9 cellular contexts compared by ENCODE assay signal in the genomic region with DNA sequence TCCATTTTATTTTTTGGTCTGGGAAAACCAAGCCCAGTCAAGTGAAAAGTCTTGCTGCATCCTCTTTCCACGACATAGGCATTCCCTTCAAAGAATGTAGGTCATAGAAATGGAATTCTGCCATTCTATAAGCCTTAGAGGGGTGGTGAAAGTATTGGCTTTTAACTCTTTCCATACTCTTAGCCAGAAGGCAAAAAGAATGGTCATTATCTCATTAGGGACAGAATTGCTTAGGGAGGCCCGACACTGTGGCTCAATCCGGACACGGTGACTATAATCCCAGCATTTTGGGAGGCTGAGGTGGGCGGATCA. TPM values are rescaled to one million over a fixed set of nuclear protein-coding genes. Genes with fewer than 3 reads are reported as not detected.
A peak's percentile ranks its signal among the peaks of the same experiment; 100 is the strongest.
DNase-seq lines count a peak whose midpoint lies in the region; ATAC-seq and TF ChIP-seq lines count a peak whose summit lies in the region.
"Had no signal": no experiment of that assay in that cellular context is flagged by ENCODE, and none has a peak within 500 bp of the region (broad histone marks: within the 10 kb centered on the region; RNA-seq: fewer than 3 reads in every experiment).

No MANE protein-coding gene starts in this region.

- DNase-seq in activated T-cell treated with anti-CD3 and anti-CD28 coated beads, Interleukin-2, amount 50 U/mL, for 72 hours = no peak
- DNase-seq in activated T-cell treated with anti-CD3 and anti-CD28 coated beads for 4 hours (no peak), adipocyte (ENCODE audit: low read depth) (peak; percentile 60), lower lobe of right lung (no peak), transverse colon (no peak), NCI-H774 (lab: John Stamatoyannopoulos, UW) (no peak), MV-4-11 (lab: John Stamatoyannopoulos, UW) (no peak)
- DNase-seq: GDM1 had no signal

- H3K4me3 Mint-ChIP-seq in activated T-cell treated with anti-CD3 and anti-CD28 coated beads, Interleukin-2, amount 50 U/mL, for 72 hours = peak overlapping the region; percentile 78 to 90

- H3K4me1 Mint-ChIP-seq in activated T-cell treated with anti-CD3 and anti-CD28 coated beads, Interleukin-2, amount 50 U/mL, for 72 hours (ENCODE audit: low read depth) = peaks cover 50% of the 10 kb centered on the region

- peak overlapping the region; percentile 84 for H3K9ac ChIP-seq in adipocyte (ENCODE audit: low read length)

- H3K9me3 ChIP-seq in adipocyte (ENCODE audit: control insufficient read depth, low read length) (no peaks in the 10 kb centered on the region), lower lobe of right lung (no peaks in the 10 kb centered on the region), transverse colon (no peaks in the 10 kb centered on the region)

- no peaks in the 10 kb centered on the region for H3K27me3 Mint-ChIP-seq in activated T-cell treated with anti-CD3 and anti-CD28 coated beads, Interleukin-2, amount 50 U/mL, for 72 hours (ENCODE audit: low read depth)

- intact Hi-C loops in lower lobe of right lung (cut with DNase I) (no loop called here), transverse colon (cut with DNase I; ENCODE audit: low total_unique reads) (loop anchor here (5.0 to 10.0 kb wide), 2 partner anchors 51 to 52 kb away; a partner anchor contains a TSS)

- no peak for TF ChIP-seq EP300 in transverse colon (IDR thresholded peaks at IDR 0.05; ENCODE audit: low read depth)

- H3K4me1 ChIP-seq in adipocyte (ENCODE audit: control insufficient read depth, insufficient read depth, low read length) (peaks cover 50% of the 10 kb centered on the region), lower lobe of right lung (peaks cover 51% of the 10 kb centered on the region), transverse colon (peaks cover 49 to 68% (median 58%) of the 10 kb centered on the region in 4 donors)

- WGBS in transverse colon (ENCODE audit: low coverage in 1 of 2), 2 donors = 0 to 65% methylated on average over 1 to 5 of the region's 5 CpGs

- H3K27ac Mint-ChIP-seq in activated T-cell treated with anti-CD3 and anti-CD28 coated beads, Interleukin-2, amount 50 U/mL, for 72 hours = no peak overlapping the region

- H3K9me3 Mint-ChIP-seq in activated T-cell treated with anti-CD3 and anti-CD28 coated beads, Interleukin-2, amount 50 U/mL, for 72 hours = no peaks in the 10 kb centered on the region

- no peak for TF ChIP-seq CTCF in lower lobe of right lung (IDR thresholded peaks at IDR 0.05)
- TF ChIP-seq CTCF in transverse colon (IDR thresholded peaks at IDR 0.05) = no peak

- H3K36me3 Mint-ChIP-seq in activated T-cell treated with anti-CD3 and anti-CD28 coated beads, Interleukin-2, amount 50 U/mL, for 72 hours (ENCODE audit: insufficient read depth in 2 of 2) = no peaks in the 10 kb centered on the region

- peak overlapping the region; percentile 79 for H3K4me3 ChIP-seq in adipocyte (ENCODE audit: low read length)
- H3K4me3 ChIP-seq in lower lobe of right lung = peak overlapping the region; percentile 61
- H3K4me3 ChIP-seq in transverse colon = peak overlapping the region in 2 of 4 donors; percentile 35 to 55

- no peak for TF ChIP-seq POLR2A in transverse colon (IDR thresholded peaks at IDR 0.05)

- no peak for ATAC-seq in activated T-cell treated with anti-CD3 and anti-CD28 coated beads, Interleukin-2, amount 50 U/mL, for 72 hours (replicated peaks in 1 of 2)
- ATAC-seq in lower lobe of right lung (no peak), GM18870 (IDR thresholded peaks at IDR 0.05; ENCODE audit: unreplicated experiment) (no peak)

- H3K27me3 ChIP-seq in adipocyte (replicated peaks; ENCODE audit: control insufficient read depth, insufficient read depth, low read length) (no peaks in the 10 kb centered on the region), lower lobe of right lung (ENCODE audit: low read depth) (no peaks in the 10 kb centered on the region), transverse colon (no peaks in the 10 kb centered on the region)

- H3K27ac ChIP-seq in lower lobe of right lung (peak overlapping the region; percentile 90), transverse colon (peak overlapping the region; percentile 93 to 99 (median 96))

- in situ Hi-C loops in transverse colon (cut with MboI; ENCODE audit: low pct_ligation_motif_present in 1 of 4, low pct_unique_long_range_greater_than_20kb in 1 of 4, low sequenced_read_pairs in 3 of 4) = loop anchor here in 1 of 4 donors (10.0 kb wide), 2 partner anchors 49 to 51 kb away; a partner anchor contains a TSS

- H3K36me3 ChIP-seq in adipocyte (ENCODE audit: control insufficient read depth, insufficient read depth, low read length, severe bottlenecking) = no peaks in the 10 kb centered on the region
- no peaks in the 10 kb centered on the region for H3K36me3 ChIP-seq in lower lobe of right lung
- H3K36me3 ChIP-seq in transverse colon = no peaks in the 10 kb centered on the region

RNA-seq across cellular contexts. Expression of a gene that starts 7.9 kb away (rescaled TPM):
- total RNA-seq in activated T-cell treated with anti-CD3 and anti-CD28 coated beads, Interleukin-2, amount 50 U/mL, for 72 hours = 100 to 1,000 TPM; 115 to 121 TPM
- total RNA-seq in lower lobe of right lung (97.7 TPM), transverse colon (100 to 1,000 TPM in 2 of 4 donors, 10 to 100 TPM in 2; 73.9 to 258 (median 90.6) TPM)

RNA-seq across cellular contexts. Expression of a gene that starts 13.5 kb away (rescaled TPM):
- 1 to 10 TPM; 4.5 to 6.3 TPM for total RNA-seq in activated T-cell treated with anti-CD3 and anti-CD28 coated beads, Interleukin-2, amount 50 U/mL, for 72 hours
- 20.1 TPM for total RNA-seq in lower lobe of right lung
- total RNA-seq in transverse colon = 10 to 100 TPM in 1 of 4 donors, 1 to 10 TPM in 3; 4.8 to 18.0 (median 7.3) TPM

RNA-seq across cellular contexts. Expression of a gene that starts 26.4 kb away (rescaled TPM):
- 100 to 1,000 TPM; 106 to 144 TPM for total RNA-seq in activated T-cell treated with anti-CD3 and anti-CD28 coated beads, Interleukin-2, amount 50 U/mL, for 72 hours
- total RNA-seq in lower lobe of right lung = 101 TPM
- total RNA-seq in transverse colon = 10 to 100 TPM; 41.8 to 65.1 (median 51.0) TPM

RNA-seq across cellular contexts. Expression of a gene that starts 51.2 kb away (rescaled TPM):
- total RNA-seq in activated T-cell treated with anti-CD3 and anti-CD28 coated beads, Interleukin-2, amount 50 U/mL, for 72 hours = 10 to 100 TPM; 12.2 to 14.7 TPM
- total RNA-seq in lower lobe of right lung (50.1 TPM), transverse colon (10 to 100 TPM; 32.6 to 82.6 (median 58.6) TPM)

RNA-seq across cellular contexts. Expression of a gene that starts 59.7 kb away (rescaled TPM):
- total RNA-seq in activated T-cell treated with anti-CD3 and anti-CD28 coated beads, Interleukin-2, amount 50 U/mL, for 72 hours = 10 to 100 TPM; 82.6 to 97.0 TPM
- total RNA-seq in lower lobe of right lung (59.6 TPM), transverse colon (100 to 1,000 TPM in 2 of 4 donors, 10 to 100 TPM in 2; 64.3 to 294 (median 112) TPM)
